9 cellular contexts compared by ENCODE assay signal in the genomic region with DNA sequence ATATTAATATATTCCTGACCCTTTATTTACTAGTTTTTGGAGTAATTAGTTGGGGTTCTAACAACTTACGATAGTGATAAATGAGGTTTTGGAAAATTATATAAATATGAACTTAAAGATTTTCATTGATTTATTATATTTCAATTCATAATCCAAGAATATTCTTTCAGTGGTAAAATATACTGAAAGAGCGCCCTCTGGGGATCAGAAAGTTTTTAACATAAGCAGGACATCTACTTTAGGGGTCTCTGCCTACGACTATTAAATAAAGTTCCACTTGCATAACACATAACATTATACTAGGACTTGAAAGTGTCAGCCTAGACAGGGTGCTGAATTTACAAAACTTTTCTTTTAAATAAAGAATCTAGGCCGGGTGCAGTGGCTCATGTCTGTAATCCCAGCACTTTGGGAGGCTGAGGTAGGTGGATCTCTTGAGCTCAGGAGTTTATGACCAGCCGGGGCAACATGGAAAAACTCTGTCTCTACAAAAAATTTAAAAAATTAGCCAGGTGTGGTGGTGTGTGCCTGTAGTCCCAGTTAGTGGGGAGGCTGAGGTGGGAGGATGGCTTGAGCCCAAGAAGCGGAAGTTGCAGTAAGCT. TPM values are rescaled to one million over a fixed set of nuclear protein-coding genes. Genes with fewer than 3 reads are reported as not detected.
DNase-seq lines count a peak whose midpoint lies in the region; ATAC-seq, FAIRE-seq and TF ChIP-seq lines count a peak whose summit lies in the region.
"Had no signal": no experiment of that assay in that cellular context is flagged by ENCODE, and none has a peak within 500 bp of the region (broad histone marks: within the 10 kb centered on the region; RNA-seq: fewer than 3 reads in every experiment).

No MANE protein-coding gene starts in this region.

- TF ChIP-seq EP300 in GM12878 (IDR thresholded peaks at IDR 0.05; ENCODE audit: borderline replicate concordance in 1 of 2, control insufficient read depth in 1 of 2, low read depth in 2 of 2, low read length in 2 of 2): no peak

- H3K27ac ChIP-seq in GM12878 (ENCODE audit: control insufficient read depth, insufficient read depth): no peak overlapping the region
- no peak overlapping the region for H3K27ac ChIP-seq in lower lobe of right lung

- intact Hi-C loops in GM12878 (cut with micrococcal nuclease; ENCODE audit: unreplicated experiment): no loop called here
- intact Hi-C loops in lower lobe of right lung (cut with DNase I): no loop called here

- TF ChIP-seq RAD21 in GM12878 (IDR thresholded peaks at IDR 0.05; ENCODE audit: insufficient read depth, low read depth, low read length): no peak

- H3K9me3 ChIP-seq in GM12878 (replicated peaks; ENCODE audit: control insufficient read depth, insufficient read depth, low read length): no peaks in the 10 kb centered on the region
- H3K9me3 ChIP-seq in lower lobe of right lung: no peaks in the 10 kb centered on the region

- H3K4me1 ChIP-seq in GM12878 (ENCODE audit: control insufficient read depth, insufficient read depth, low read length): no peaks in the 10 kb centered on the region
- H3K4me1 ChIP-seq in lower lobe of right lung: no peaks in the 10 kb centered on the region

- no peaks in the 10 kb centered on the region for H3K27me3 ChIP-seq in GM12878 (replicated peaks in 1 of 2; ENCODE audit: control insufficient read depth in 2 of 2, insufficient read depth in 2 of 2, low read length in 1 of 2)
- H3K27me3 ChIP-seq in lower lobe of right lung (ENCODE audit: low read depth): no peaks in the 10 kb centered on the region

- no peak overlapping the region for H2AFZ ChIP-seq in GM12878 (ENCODE audit: control insufficient read depth, low read depth, low read length)

- SMC1A ChIA-PET in GM12878 (lab: Charles Lee; ENCODE audit: uncharacterized antibody, unreplicated experiment): interaction anchor here (0.9 to 1.8 kb wide), 5 partner anchors 13 to 341 kb away, joined by 3 to 6 read pairs (median 3); no protein-coding TSS in a partner anchor

- DNase-seq in D721Med (ENCODE audit: insufficient read length, low spot score) (no peak), KBM-7 (peak; percentile 15), GM12878 (ENCODE audit: low read depth, low spot score) (no peak), lower lobe of right lung (no peak), anterior cingulate cortex (lab: John Stamatoyannopoulos, UW) (no peak), germinal center (ENCODE audit: low spot score) (no peak)
- DNase-seq: NCI-H226 had no signal

- no peak overlapping the region for H3K4me3 ChIP-seq in GM12878
- H3K4me3 ChIP-seq in lower lobe of right lung: no peak overlapping the region

- WGBS in GM12878 (ENCODE audit: insufficient coverage, insufficient replicate concordance, low lambda C conversion rate, missing lambda C conversion rate): 81% methylated on average over 6 of the region's 6 CpGs

- no peak for TF ChIP-seq POLR2A in GM12878 (IDR thresholded peaks at IDR 0.05; ENCODE audit: low read depth, low read length)

- H4K20me1 ChIP-seq in GM12878 (ENCODE audit: control insufficient read depth, insufficient read depth): no peaks in the 10 kb centered on the region

- POLR2A ChIA-PET in GM12878 (lab: Charles Lee): interaction anchor here (1.0 to 1.1 kb wide), 2 partner anchors 48 to 50 kb away, joined by 3 to 4 read pairs; a partner anchor contains a TSS

- H3K36me3 ChIP-seq in GM12878 (ENCODE audit: control insufficient read depth in 2 of 2, insufficient read depth in 2 of 2, low read length in 1 of 2) (peaks cover 7 to 48% of the 10 kb centered on the region in 2 experiments), lower lobe of right lung (peaks cover 61% of the 10 kb centered on the region)

- BruUV-seq in GM12878 (replicated peaks; lab: Mats Ljungman, UMichigan): no TSS peak

- H3K9ac ChIP-seq in GM12878 (ENCODE audit: control insufficient read depth, insufficient read depth, low read length): no peak overlapping the region

- RAD21 ChIA-PET in GM12878 (lab: Charles Lee; ENCODE audit: unreplicated experiment): interaction anchor here (0.9 to 1.2 kb wide), 2 partner anchors 95 to 343 kb away, joined by 3 read pairs; no protein-coding TSS in a partner anchor

- H3K79me2 ChIP-seq in GM12878 (ENCODE audit: control insufficient read depth, insufficient read depth, low read length): peaks cover 25% of the 10 kb centered on the region

- FAIRE-seq in D721Med (lab: Jason Lieb, UNC) (no peak), GM12878 (lab: Jason Lieb, UNC) (no peak)

- in situ Hi-C loops in KBM-7 (cut with MboI; ENCODE audit: low pct_unique_long_range_greater_than_20kb, low sequenced_read_pairs): no loop called here
- in situ Hi-C loops in GM12878 (cut with MboI): no loop called here

- no peak overlapping the region for H3K4me2 ChIP-seq in GM12878 (ENCODE audit: control insufficient read depth, insufficient read depth)

- TF ChIP-seq CTCF in D721Med (IDR thresholded peaks at IDR 0.05; ENCODE audit: insufficient read depth, missing control alignments): peak; percentile 47
- TF ChIP-seq CTCF in GM12878 (IDR thresholded peaks at IDR 0.05 in 2 of 3, conservative IDR thresholded peaks at IDR 0.05 in 1 of 3; ENCODE audit: control insufficient read depth in 2 of 3, extremely low read depth in 1 of 3, insufficient read depth in 1 of 3, low read depth in 3 of 3, low read length in 3 of 3): peak in 2 of 3 experiments; percentile 36 to 39; a peak in 3 of 6 replicates
- TF ChIP-seq CTCF in lower lobe of right lung (IDR thresholded peaks at IDR 0.05): peak; percentile 40

- CTCF ChIA-PET in GM12878 (lab: Yijun Ruan, JAX): interaction anchor here (0.7 to 3.3 kb wide), 26 partner anchors 8 to 347 kb away, joined by 3 to 24 read pairs (median 4); a partner anchor contains a TSS

- ATAC-seq in GM12878 (0 out of 3 replicates have a peak, but pooled peaks have one; percentile 23), lower lobe of right lung (no peak), HG03108 (IDR thresholded peaks at IDR 0.05; ENCODE audit: unreplicated experiment) (no peak), HG03457 (IDR thresholded peaks at IDR 0.05; ENCODE audit: unreplicated experiment) (no peak)

TF ChIP-seq in GM12878, 131 proteins besides CTCF, POLR2A, EP300 and RAD21 (continues in another document):
- TF ChIP-seq TBL1XR1 (IDR thresholded peaks at IDR 0.05; ENCODE audit: low read depth, low read length) (no peak), SMAD5 (IDR thresholded peaks at IDR 0.05; ENCODE audit: low read depth) (no peak)

RNA-seq across cellular contexts. Expression of a gene that starts 15.6 kb away (rescaled TPM):
- 145 and 152 TPM in 2 replicates for total RNA-seq in GM12878 (2013; cell fraction: nucleolus; rRNA removed)
- total RNA-seq in GM12878 (2014; rRNA removed) (52.0 and 53.5 TPM in 2 replicates), GM12878 (2014; rRNA removed; fragmentation: Illumina TruSeq; extraction: Trizol) (52.1 and 53.3 TPM in 2 replicates), GM12878 (2021) (73.5 and 78.5 TPM in 2 replicates), lower lobe of right lung (22.5 TPM)
- 25.4 TPM for polyA plus RNA-seq in GM12878 (2011; ENCODE audit: low read depth)
- polyA plus RNA-seq in GM12878 (2011; rRNA removed) (52.6 and 52.8 TPM in 2 replicates), GM12878 (2014; fragmentation: Illumina TruSeq; extraction: Trizol) (54.7 and 56.5 TPM in 2 replicates), GM12878 (2014; fragmentation: Nextera tagmentation; extraction: Ambion mirVana) (10 to 100 TPM; 10.7 to 16.3 TPM), GM12878 (2014; rRNA removed) (45.8 and 50.4 TPM in 2 replicates), GM12878 (2016; fragmentation: Nextera tagmentation; extraction: Ambion mirVana) (10 to 100 TPM; 46.7 to 50.1 TPM)
- polyA plus RNA-seq in GM12878 (2011; cell fraction: cytosol; rRNA removed): 40.8 and 44.8 TPM in 2 replicates
- polyA plus RNA-seq in GM12878 (2011; cell fraction: nucleus; rRNA removed): 31.3 and 35.2 TPM in 2 replicates
- polyA plus RNA-seq in GM12878 (2012): 20.8 and 24.8 TPM in 2 replicates
- 106 and 135 TPM in 2 replicates for polyA minus RNA-seq in GM12878 (2011; rRNA and poly(A)+ RNA removed)
- 24.8 and 25.9 TPM in 2 replicates for polyA minus RNA-seq in GM12878 (2011; cell fraction: cytosol; rRNA and poly(A)+ RNA removed)
- 32.6 and 66.3 TPM in 2 replicates for polyA minus RNA-seq in GM12878 (2011; cell fraction: nucleus; rRNA and poly(A)+ RNA removed)

RNA-seq across cellular contexts. Expression of a gene that starts 44.2 kb away (rescaled TPM):
- 319 and 340 TPM in 2 replicates for total RNA-seq in GM12878 (2013; cell fraction: nucleolus; rRNA removed)
- total RNA-seq in GM12878 (2014; rRNA removed) (27.0 and 31.0 TPM in 2 replicates), GM12878 (2014; rRNA removed; fragmentation: Illumina TruSeq; extraction: Trizol) (28.5 and 29.0 TPM in 2 replicates), GM12878 (2021) (41.9 and 45.5 TPM in 2 replicates), lower lobe of right lung (110 TPM)
- 30.1 TPM for polyA plus RNA-seq in GM12878 (2011; ENCODE audit: low read depth)
- polyA plus RNA-seq in GM12878 (2011; rRNA removed) (32.4 and 42.4 TPM in 2 replicates), GM12878 (2014; fragmentation: Illumina TruSeq; extraction: Trizol) (24.3 and 27.4 TPM in 2 replicates), GM12878 (2014; fragmentation: Nextera tagmentation; extraction: Ambion mirVana) (1 to 10 TPM; 7.6 to 9.6 TPM), GM12878 (2014; rRNA removed) (22.4 and 24.5 TPM in 2 replicates), GM12878 (2016; fragmentation: Nextera tagmentation; extraction: Ambion mirVana) (10 to 100 TPM; 41.0 to 49.4 TPM)
- polyA plus RNA-seq in GM12878 (2011; cell fraction: cytosol; rRNA removed): 22.5 and 30.2 TPM in 2 replicates
- polyA plus RNA-seq in GM12878 (2011; cell fraction: nucleus; rRNA removed): 48.5 and 53.6 TPM in 2 replicates
- polyA plus RNA-seq in GM12878 (2012): 42.0 and 45.0 TPM in 2 replicates
- polyA minus RNA-seq in GM12878 (2011; rRNA and poly(A)+ RNA removed): 72.0 and 85.2 TPM in 2 replicates
- polyA minus RNA-seq in GM12878 (2011; cell fraction: cytosol; rRNA and poly(A)+ RNA removed): 22.8 and 24.6 TPM in 2 replicates
- polyA minus RNA-seq in GM12878 (2011; cell fraction: nucleus; rRNA and poly(A)+ RNA removed): 32.6 and 51.8 TPM in 2 replicates

RNA-seq across cellular contexts. Expression of a gene that starts 49.6 kb away (rescaled TPM):
- total RNA-seq in GM12878 (2013; cell fraction: nucleolus; rRNA removed): 32.5 and 34.3 TPM in 2 replicates
- total RNA-seq in GM12878 (2014; rRNA removed) (10.2 and 12.5 TPM in 2 replicates), GM12878 (2014; rRNA removed; fragmentation: Illumina TruSeq; extraction: Trizol) (11.6 and 12.2 TPM in 2 replicates), GM12878 (2021) (11.6 and 12.0 TPM in 2 replicates), lower lobe of right lung (36.7 TPM)
- 6.5 TPM for polyA plus RNA-seq in GM12878 (2011; ENCODE audit: low read depth)
- polyA plus RNA-seq in GM12878 (2011; rRNA removed) (14.5 and 15.0 TPM in 2 replicates), GM12878 (2014; fragmentation: Illumina TruSeq; extraction: Trizol) (13.3 and 16.1 TPM in 2 replicates), GM12878 (2014; fragmentation: Nextera tagmentation; extraction: Ambion mirVana) (1 to 10 TPM; 3.8 to 5.2 TPM), GM12878 (2014; rRNA removed) (11.5 and 12.0 TPM in 2 replicates), GM12878 (2016; fragmentation: Nextera tagmentation; extraction: Ambion mirVana) (10 to 100 TPM in 1 of 2 experiments, 1 to 10 TPM in 1; 9.9 to 10.9 TPM)
- 8.6 TPM in 2 replicates for polyA plus RNA-seq in GM12878 (2011; cell fraction: cytosol; rRNA removed)
- 17.7 and 21.6 TPM in 2 replicates for polyA plus RNA-seq in GM12878 (2011; cell fraction: nucleus; rRNA removed)
- polyA plus RNA-seq in GM12878 (2012): 7.3 and 8.7 TPM in 2 replicates
- polyA minus RNA-seq in GM12878 (2011; rRNA and poly(A)+ RNA removed): 8.1 and 10.8 TPM in 2 replicates
- polyA minus RNA-seq in GM12878 (2011; cell fraction: cytosol; rRNA and poly(A)+ RNA removed): 3.1 TPM in 2 replicates
- 7.5 and 8.9 TPM in 2 replicates for polyA minus RNA-seq in GM12878 (2011; cell fraction: nucleus; rRNA and poly(A)+ RNA removed)
